ENCODE assay signal across 8 cellular contexts in the genomic region with DNA sequence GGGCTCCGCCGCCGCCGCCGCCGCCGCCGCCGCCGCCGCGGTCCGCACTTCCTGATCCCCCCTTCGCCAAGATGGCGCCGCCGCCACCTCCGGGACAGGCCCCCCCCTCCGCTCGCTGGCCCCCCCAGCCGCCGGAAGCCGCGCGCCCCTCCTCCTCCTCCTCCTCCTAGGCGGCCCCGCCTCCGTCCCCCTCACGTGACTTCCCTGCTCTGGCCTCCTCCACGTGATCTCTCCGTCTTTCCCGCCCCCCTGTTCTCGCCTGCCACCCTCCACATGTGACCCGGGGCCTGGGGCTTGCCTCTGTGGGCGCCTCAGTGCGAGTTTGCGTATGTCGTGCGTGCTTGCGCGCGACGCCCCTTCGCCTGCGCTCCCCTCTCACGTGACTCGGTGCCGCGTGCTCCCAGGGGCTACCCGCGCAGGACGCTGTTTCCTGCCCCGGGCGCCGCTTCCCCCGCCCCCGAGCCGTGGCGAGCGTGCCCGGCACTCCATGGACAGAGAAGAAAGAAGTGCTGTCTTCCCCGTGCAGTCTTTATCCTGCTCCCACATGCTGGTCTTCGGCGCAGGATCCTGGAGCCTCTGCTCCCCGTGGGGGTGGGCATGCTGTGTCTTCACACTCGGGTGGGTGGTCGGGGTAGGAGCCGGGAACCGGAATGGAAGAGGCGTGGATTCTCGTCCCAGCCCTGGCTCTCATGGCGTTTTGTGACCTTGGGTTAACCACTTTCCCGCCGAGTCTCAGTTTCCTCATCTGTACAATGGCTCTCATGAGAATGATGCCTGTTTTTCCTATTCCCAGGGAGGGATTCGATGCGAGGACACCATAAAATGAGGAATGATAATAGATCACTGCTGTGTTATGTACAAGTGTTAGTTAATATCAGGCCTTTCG. TPM values are rescaled to one million over a fixed set of nuclear protein-coding genes. Genes with fewer than 3 reads are reported as not detected.
DNase-seq lines count a peak whose midpoint lies in the region; ATAC-seq, FAIRE-seq and TF ChIP-seq lines count a peak whose summit lies in the region.

Gene UBE2Q1, minus strand, starts transcription at position 53 of the 886 bp plus-strand sequence. CDS start 109 bp downstream, outside the sequence.

- TSS peak; percentile 92 for BruUV-seq in HepG2 (replicated peaks; lab: Mats Ljungman, UMichigan)

- H3K27ac ChIP-seq in C4-2B (peak within 1 kb of the TSS; percentile 84), HepG2 (ENCODE audit: extremely low read length, insufficient read depth, low read length) (peak within 1 kb of the TSS; percentile 76)

- H3K4me2 ChIP-seq in HepG2 (ENCODE audit: low read depth, low read length) = peak within 1 kb of the TSS; percentile 98

- intact Hi-C loops in HepG2 (cut with micrococcal nuclease; ENCODE audit: unreplicated experiment) = loop anchor here (1.0 to 5.0 kb wide), 6 partner anchors 25 to 443 kb away; partner anchors contain the start of genes ADAR and ZBTB7B

- CTCF ChIA-PET in HepG2 (lab: Yijun Ruan, JAX; ENCODE audit: low intra/inter-chr PET ratio, low total read pairs) = interaction anchor here (1.6 to 2.4 kb wide), 3 partner anchors 69 to 201 kb away, joined by 3 to 13 read pairs (median 9); no protein-coding TSS in a partner anchor

- POLR2A ChIA-PET in HepG2 (lab: Yijun Ruan, JAX) = interaction anchor here (0.7 to 1.1 kb wide), 10 partner anchors 9 to 715 kb away, joined by 3 to 6 read pairs (median 3); partner anchors contain the start of genes CHRNB2 and CLK2

- no peaks in the 10 kb centered on the region for H3K9me3 ChIP-seq in HepG2 (ENCODE audit: low read length)

- peak within 1 kb of the TSS; percentile 29 for H2AFZ ChIP-seq in HepG2 (ENCODE audit: low read length)

- H3K36me3 ChIP-seq in HepG2 (replicated peaks in 1 of 2; ENCODE audit: control insufficient read depth in 1 of 2, insufficient read depth in 2 of 2, low read length in 2 of 2) = peaks cover 12 to 23% of the 10 kb centered on the region in 2 experiments

- H3K4me3 ChIP-seq in HepG2 (replicated peaks in 1 of 3; ENCODE audit: insufficient read depth in 1 of 3, low read depth in 2 of 3, low read length in 3 of 3) = peak within 1 kb of the TSS; percentile 91 to 96 (median 95)

- peak; percentile 70 for FAIRE-seq in HepG2 (lab: Jason Lieb, UNC)

- peaks cover 32% of the 10 kb centered on the region for H3K79me2 ChIP-seq in HepG2 (ENCODE audit: insufficient read depth, low read length)

- TF ChIP-seq CTCF in C4-2B (conservative IDR thresholded peaks at IDR 0.05) (no peak), HepG2 (CRISPR knock-in tag; IDR thresholded peaks at IDR 0.05) (0 out of 2 replicates have a peak, but pooled peaks have one; percentile 19)

- TF ChIP-seq POLR2A in HepG2 (IDR thresholded peaks at IDR 0.05; ENCODE audit: insufficient read depth in 1 of 2, low read depth in 2 of 2, low read length in 2 of 2) = peak; percentile 42 to 65; a peak in 3 of 4 replicates

- peak in 1 of 2 experiments; percentile 35; a peak in 1 of 4 replicates for TF ChIP-seq EP300 in HepG2 (IDR thresholded peaks at IDR 0.05; ENCODE audit: low read depth in 2 of 2, low read length in 2 of 2)
- peak; percentile 62; the same call in 1 of the 2 replicates for TF ChIP-seq EP300 in HepG2 (CRISPR knock-in tag; IDR thresholded peaks at IDR 0.05; ENCODE audit: borderline replicate concordance)

- 0 out of 2 replicates have a peak, but pooled peaks have one; percentile 30 for TF ChIP-seq RAD21 in HepG2 (CRISPR knock-in tag; IDR thresholded peaks at IDR 0.05)

- in situ Hi-C loops in HepG2 (cut with HindIII; ENCODE audit: extremely low pct_ligation_motif_present, low pct_unique_long_range_greater_than_20kb) = no loop called here

- H3K9ac ChIP-seq in HepG2 (ENCODE audit: insufficient read depth, low read depth, low read length) = peak within 1 kb of the TSS; percentile 89

- no peaks in the 10 kb centered on the region; the same call in 1 of the 2 replicates for H4K20me1 ChIP-seq in HepG2 (ENCODE audit: insufficient read depth, low read length)

- H3K4me1 ChIP-seq in HepG2 (ENCODE audit: insufficient read depth, low read length) = peaks cover 34% of the 10 kb centered on the region

- DNase-seq in NCI-H774 (lab: John Stamatoyannopoulos, UW) (peak; percentile 99), dermis blood vessel endothelial cell (peak; percentile 99), HepG2 (ENCODE audit: low spot score) (peak; percentile 96)
- DNase-seq in activated CD4-positive, alpha-beta T cell treated with anti-CD3 and anti-CD28 coated beads, Interleukin-2, amount 50 U/mL, for 4 hours = peak; percentile 99
- peak; percentile 99 for DNase-seq in stimulated activated CD4-positive, alpha-beta T cell treated with anti-CD3 and anti-CD28 coated beads, Interleukin-4, amount 100 ng/mL, for 1 hour

- WGBS in HepG2 (ENCODE audit: low lambda C conversion rate) = under 1% methylated on average over 39 of the region's 77 CpGs

- H3K27me3 ChIP-seq in HepG2 (ENCODE audit: control insufficient read depth in 1 of 2, insufficient read depth in 2 of 2, low read length in 2 of 2) = no peaks in the 10 kb centered on the region; a peak in 1 of 5 replicates

- ATAC-seq in GM19395 (IDR thresholded peaks at IDR 0.05; ENCODE audit: unreplicated experiment) = peak; percentile 87
- peak; percentile 89 for ATAC-seq in HG03565 (IDR thresholded peaks at IDR 0.05; ENCODE audit: unreplicated experiment)
- peak; percentile 92 for ATAC-seq in HepG2

TF ChIP-seq in HepG2, 621 proteins besides CTCF, POLR2A, EP300 and RAD21 (continues in another document):
- TF ChIP-seq RERE (CRISPR knock-in tag; IDR thresholded peaks at IDR 0.05; ENCODE audit: low read depth) (peak; percentile 35; the same call in 1 of the 2 replicates), ZNF335 (CRISPR knock-in tag; IDR thresholded peaks at IDR 0.05) (no peak; the same call in 1 of the 2 replicates), ZNF720 (CRISPR knock-in tag; IDR thresholded peaks at IDR 0.05) (no peak)

RNA-seq across cellular contexts. Expression of gene UBE2Q1, which starts in this region (rescaled TPM):
- total RNA-seq in dermis blood vessel endothelial cell (41.7 and 58.8 TPM in 2 replicates), HepG2 (2016; rRNA removed; fragmentation: Illumina TruSeq; extraction: Trizol) (37.9 and 41.7 TPM in 2 replicates)
- 25.3 and 28.6 TPM in 2 replicates for total RNA-seq in HepG2 (2016; cell fraction: cytosol; rRNA removed; fragmentation: Illumina TruSeq; extraction: Trizol; ENCODE audit: low read depth)
- 30.4 and 39.8 TPM in 2 replicates for total RNA-seq in HepG2 (2016; cell fraction: insoluble cytoplasmic fraction; rRNA removed; fragmentation: Illumina TruSeq; extraction: Trizol)
- 62.1 and 67.2 TPM in 2 replicates for total RNA-seq in HepG2 (2016; cell fraction: membrane; rRNA removed; fragmentation: Illumina TruSeq; extraction: Trizol)
- total RNA-seq in HepG2 (2016; cell fraction: nucleus; rRNA removed; fragmentation: Illumina TruSeq; extraction: Trizol) = 22.1 and 39.3 TPM in 2 replicates
- polyA plus RNA-seq in HepG2 (2011; rRNA removed) = 11.7 and 12.0 TPM in 2 replicates
- 8.0 and 9.6 TPM in 2 replicates for polyA plus RNA-seq in HepG2 (2011; cell fraction: cytosol; rRNA removed)
- 14.6 and 16.1 TPM in 2 replicates for polyA plus RNA-seq in HepG2 (2011; cell fraction: nucleus; rRNA removed)
- polyA plus RNA-seq in HepG2 (2012) = 38.7 and 55.5 TPM in 2 replicates
- 54.7 and 56.1 TPM in 2 replicates for polyA plus RNA-seq in HepG2 (2016; cell fraction: cytosol; fragmentation: Illumina TruSeq; extraction: Trizol; ENCODE audit: low read depth)
- polyA plus RNA-seq in HepG2 (2016; cell fraction: insoluble cytoplasmic fraction; fragmentation: Illumina TruSeq; extraction: Trizol; ENCODE audit: low read depth) = 55.4 and 68.5 TPM in 2 replicates
- polyA plus RNA-seq in HepG2 (2016; cell fraction: membrane; fragmentation: Illumina TruSeq; extraction: Trizol; ENCODE audit: low read depth) = 93.4 and 96.6 TPM in 2 replicates
- polyA plus RNA-seq in HepG2 (2016; cell fraction: nucleus; fragmentation: Illumina TruSeq; extraction: Trizol; ENCODE audit: insufficient read depth, low read depth) = 82.9 and 88.0 TPM in 2 replicates
- 7.3 and 19.3 TPM in 2 replicates for polyA minus RNA-seq in HepG2 (2011; rRNA and poly(A)+ RNA removed; ENCODE audit: low replicate concordance)
- polyA minus RNA-seq in HepG2 (2011; cell fraction: cytosol; rRNA and poly(A)+ RNA removed) = 8.6 and 10.4 TPM in 2 replicates
- polyA minus RNA-seq in HepG2 (2011; cell fraction: nucleus; rRNA and poly(A)+ RNA removed) = 10.8 and 15.2 TPM in 2 replicates

Comparison
In these comparisons a context has a peak if more than half of its experiments do, and no peak if none do; other contexts are left out.
1. Peak in every context shown above with its lines: DNase-seq, ATAC-seq, H3K4me3 ChIP-seq and H3K27ac ChIP-seq.